8 cellular contexts compared by ENCODE assay signal in genomic region chr6:85354761-85355618, GRCh38.
DNase-seq lines count a peak whose midpoint lies in the region; ATAC-seq and FAIRE-seq lines count a peak whose summit lies in the region.

No MANE protein-coding gene starts in this region.

- no peaks in the 10 kb centered on the region for H3K9me3 ChIP-seq in MG63
- H3K9me3 ChIP-seq in adipocyte (ENCODE audit: control insufficient read depth, low read length): no peaks in the 10 kb centered on the region

- H3K4me1 ChIP-seq in adipocyte (ENCODE audit: control insufficient read depth, insufficient read depth, low read length): peaks cover 4% of the 10 kb centered on the region

- peak overlapping the region; percentile 10 for H3K9ac ChIP-seq in adipocyte (ENCODE audit: low read length)

- H3K36me3 ChIP-seq in MG63: no peaks in the 10 kb centered on the region
- no peaks in the 10 kb centered on the region for H3K36me3 ChIP-seq in adipocyte (ENCODE audit: control insufficient read depth, insufficient read depth, low read length, severe bottlenecking)

- ATAC-seq in left ventricle myocardium superior (peak; percentile 82), sciatic nerve (peak; percentile 93)

- no peaks in the 10 kb centered on the region for H3K27me3 ChIP-seq in MG63
- H3K27me3 ChIP-seq in adipocyte (replicated peaks; ENCODE audit: control insufficient read depth, insufficient read depth, low read length): no peaks in the 10 kb centered on the region

- H3K4me3 ChIP-seq in MG63: no peak overlapping the region
- H3K4me3 ChIP-seq in adipocyte (ENCODE audit: low read length): no peak overlapping the region

- peak; percentile 25 for DNase-seq in H4 (ENCODE audit: low spot score)
- DNase-seq in MG63: peak; percentile 69
- peak; percentile 69 for DNase-seq in SKM-1 treated with dmso at 0.1 percent for 144 hours (lab: John Stamatoyannopoulos, UW; ENCODE audit: unreplicated experiment)
- peak; percentile 90 for DNase-seq in adipocyte (ENCODE audit: low read depth)
- peak; percentile 78 for DNase-seq in left ventricle myocardium superior
- peak; percentile 89 for DNase-seq in sciatic nerve (ENCODE audit: low spot score)
- DNase-seq in 8988T: no peak

- intact Hi-C loops in left ventricle myocardium superior (cut with micrococcal nuclease): loop anchor here (2.0 kb wide), 1 partner anchor 128 kb away; no protein-coding TSS in a partner anchor
- intact Hi-C loops in sciatic nerve (cut with DNase I): loop anchor here (5.0 kb wide), 1 partner anchor 127 kb away; no protein-coding TSS in a partner anchor

- peak; percentile 69 for FAIRE-seq in G401.6 (lab: Jason Lieb, UNC)
